Comparison of ENCODE assay signal across 1 cellular context in the genomic region with DNA sequence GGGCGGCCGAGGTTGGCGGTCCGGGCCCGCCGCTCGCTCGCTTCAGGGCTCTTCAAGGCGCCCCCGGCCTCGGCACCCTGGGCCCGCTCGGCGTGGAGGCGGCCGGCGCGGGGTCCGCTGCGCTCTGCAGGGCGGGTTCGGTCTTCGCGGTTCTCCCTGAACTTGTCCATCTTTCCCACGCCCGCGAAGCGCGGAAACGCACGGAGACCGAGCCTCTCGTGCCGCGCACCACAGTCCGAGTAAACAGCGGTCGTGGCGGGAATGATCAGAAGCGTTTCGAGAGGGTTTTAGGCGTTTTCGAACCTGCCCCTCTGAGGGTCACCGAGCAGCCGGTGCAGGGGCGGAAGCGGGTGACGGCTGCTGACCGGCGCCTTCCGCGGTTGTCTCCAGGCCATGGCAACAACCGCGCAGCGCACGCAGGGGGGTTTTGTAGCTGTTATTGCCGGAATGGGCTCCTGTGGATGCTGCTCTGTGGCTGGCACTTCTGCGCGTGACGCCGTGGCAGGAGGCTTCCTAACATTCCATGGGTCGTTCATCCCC.
TF ChIP-seq lines count a peak whose summit lies in the region.

No MANE protein-coding gene starts in this region.

TF ChIP-seq in HEK293, 187 proteins besides CTCF, POLR2A, EP300 and RAD21 (continued from another document):
- TF ChIP-seq, protein P1, sequence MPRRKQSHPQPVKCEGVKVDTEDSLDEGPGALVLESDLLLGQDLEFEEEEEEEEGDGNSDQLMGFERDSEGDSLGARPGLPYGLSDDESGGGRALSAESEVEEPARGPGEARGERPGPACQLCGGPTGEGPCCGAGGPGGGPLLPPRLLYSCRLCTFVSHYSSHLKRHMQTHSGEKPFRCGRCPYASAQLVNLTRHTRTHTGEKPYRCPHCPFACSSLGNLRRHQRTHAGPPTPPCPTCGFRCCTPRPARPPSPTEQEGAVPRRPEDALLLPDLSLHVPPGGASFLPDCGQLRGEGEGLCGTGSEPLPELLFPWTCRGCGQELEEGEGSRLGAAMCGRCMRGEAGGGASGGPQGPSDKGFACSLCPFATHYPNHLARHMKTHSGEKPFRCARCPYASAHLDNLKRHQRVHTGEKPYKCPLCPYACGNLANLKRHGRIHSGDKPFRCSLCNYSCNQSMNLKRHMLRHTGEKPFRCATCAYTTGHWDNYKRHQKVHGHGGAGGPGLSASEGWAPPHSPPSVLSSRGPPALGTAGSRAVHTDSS (tag by site-specific recombination; IDR thresholded peaks at IDR 0.05): peak; percentile 41; the same call in 1 of the 2 replicates
- TF ChIP-seq WT1 (tag by site-specific recombination; IDR thresholded peaks at IDR 0.05) (no peak), ZIC2 (tag by site-specific recombination; IDR thresholded peaks at IDR 0.05) (peak; percentile 48; the same call in 1 of the 2 replicates), MEIS1 (CRISPR knock-in tag; IDR thresholded peaks at IDR 0.05; ENCODE audit: borderline replicate concordance) (0 out of 2 replicates have a peak, but pooled peaks have one; percentile 58), ZNF610 (tag by site-specific recombination; IDR thresholded peaks at IDR 0.05; ENCODE audit: borderline replicate concordance) (no peak), KLF10 (tag by site-specific recombination; IDR thresholded peaks at IDR 0.05) (no peak), ZFP37 (tag by site-specific recombination; IDR thresholded peaks at IDR 0.05) (no peak), ZXDB (tag by site-specific recombination; IDR thresholded peaks at IDR 0.05) (peak; percentile 83), HOXC10 (CRISPR knock-in tag; IDR thresholded peaks at IDR 0.05) (no peak), FEZF1 (tag by site-specific recombination; IDR thresholded peaks at IDR 0.05) (no peak), ZNF211 (tag by site-specific recombination; IDR thresholded peaks at IDR 0.05; ENCODE audit: low read depth) (no peak), ZNF660 (tag by site-specific recombination; IDR thresholded peaks at IDR 0.05) (peak; percentile 7)
- TF ChIP-seq, protein P2, sequence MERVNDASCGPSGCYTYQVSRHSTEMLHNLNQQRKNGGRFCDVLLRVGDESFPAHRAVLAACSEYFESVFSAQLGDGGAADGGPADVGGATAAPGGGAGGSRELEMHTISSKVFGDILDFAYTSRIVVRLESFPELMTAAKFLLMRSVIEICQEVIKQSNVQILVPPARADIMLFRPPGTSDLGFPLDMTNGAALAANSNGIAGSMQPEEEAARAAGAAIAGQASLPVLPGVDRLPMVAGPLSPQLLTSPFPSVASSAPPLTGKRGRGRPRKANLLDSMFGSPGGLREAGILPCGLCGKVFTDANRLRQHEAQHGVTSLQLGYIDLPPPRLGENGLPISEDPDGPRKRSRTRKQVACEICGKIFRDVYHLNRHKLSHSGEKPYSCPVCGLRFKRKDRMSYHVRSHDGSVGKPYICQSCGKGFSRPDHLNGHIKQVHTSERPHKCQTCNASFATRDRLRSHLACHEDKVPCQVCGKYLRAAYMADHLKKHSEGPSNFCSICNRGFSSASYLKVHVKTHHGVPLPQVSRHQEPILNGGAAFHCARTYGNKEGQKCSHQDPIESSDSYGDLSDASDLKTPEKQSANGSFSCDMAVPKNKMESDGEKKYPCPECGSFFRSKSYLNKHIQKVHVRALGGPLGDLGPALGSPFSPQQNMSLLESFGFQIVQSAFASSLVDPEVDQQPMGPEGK (tag by site-specific recombination; IDR thresholded peaks at IDR 0.05): no peak
